In the genomic region with DNA sequence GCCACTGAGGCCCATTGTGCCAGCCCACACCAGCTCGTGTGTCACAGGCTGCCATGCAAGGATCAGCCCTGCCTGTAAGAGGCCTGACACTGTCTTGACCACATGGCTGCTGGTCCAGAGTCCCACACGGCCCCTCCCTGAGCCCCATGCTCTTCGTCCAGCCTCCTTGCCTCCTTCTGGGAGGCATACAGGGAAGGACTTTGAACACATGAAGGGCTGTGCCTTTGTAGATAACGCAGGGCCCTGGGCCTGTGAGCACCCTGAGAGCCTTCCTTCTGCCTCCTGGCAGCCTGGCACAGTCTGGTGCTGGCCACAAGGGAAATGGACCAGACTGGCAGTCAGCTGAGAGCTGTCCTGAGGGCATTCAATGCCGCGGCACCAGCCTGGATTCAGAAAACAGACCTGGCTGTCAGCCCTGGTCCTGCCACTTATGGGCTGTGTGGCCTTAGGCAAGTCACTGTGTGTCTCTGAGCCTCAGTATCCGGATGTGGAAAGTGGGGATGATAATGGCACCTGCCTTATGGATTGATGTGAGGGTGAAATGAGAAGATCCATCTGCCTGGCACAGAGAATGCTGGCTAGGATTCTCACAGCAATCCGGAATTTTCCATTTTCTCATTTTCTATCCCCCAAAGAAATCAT, we compare ENCODE assay signal across 20 cellular contexts. TPM values are rescaled to one million over a fixed set of nuclear protein-coding genes. Genes with fewer than 3 reads are reported as not detected.
DNase-seq lines count a peak whose midpoint lies in the region; ATAC-seq and TF ChIP-seq lines count a peak whose summit lies in the region.
"Had no signal": no experiment of that assay in that cellular context is flagged by ENCODE, and none has a peak within 500 bp of the region (broad histone marks: within the 10 kb centered on the region; RNA-seq: fewer than 3 reads in every experiment).

No MANE protein-coding gene starts in this region.

- H4K20me1 ChIP-seq in hepatocyte (ENCODE audit: insufficient read depth, poor library complexity, severe bottlenecking), result no peaks in the 10 kb centered on the region

- no peaks in the 10 kb centered on the region for H3K9me2 ChIP-seq in hepatocyte (replicated peaks; ENCODE audit: insufficient read depth)

- H3K4me2 ChIP-seq in hepatocyte, result no peak overlapping the region

- H3K27me3 Mint-ChIP-seq in activated CD4-positive, alpha-beta memory T cell treated with anti-CD3 and anti-CD28 coated beads, Interleukin-2, amount 10 ng/mL, durations not matched to agents 7 days and 5 days, result peaks cover 3% of the 10 kb centered on the region
- H3K27me3 Mint-ChIP-seq in activated CD4-positive, alpha-beta memory T cell treated with anti-CD3 and anti-CD28 coated beads for 36 hours, result no peaks in the 10 kb centered on the region

- ATAC-seq in GM21723 (IDR thresholded peaks at IDR 0.05; ENCODE audit: unreplicated experiment), result no peak
- ATAC-seq: lower lobe of right lung, upper lobe of right lung had no signal

- H3K27me3 ChIP-seq in Peyer's patch, result no peaks in the 10 kb centered on the region
- no peaks in the 10 kb centered on the region for H3K27me3 ChIP-seq in hepatocyte
- H3K27me3 ChIP-seq: upper lobe of right lung had no signal

- no peak overlapping the region for H3K4me3 ChIP-seq in Peyer's patch
- no peak overlapping the region for H3K4me3 ChIP-seq in hepatocyte
- H3K4me3 ChIP-seq: lower lobe of right lung, upper lobe of right lung had no signal

- TF ChIP-seq CTCF in Peyer's patch (IDR thresholded peaks at IDR 0.05) (peak in 3 of 6 experiments; percentile 30 to 35 (median 32)), hepatocyte (IDR thresholded peaks at IDR 0.05; ENCODE audit: poor library complexity) (no peak)

- peaks cover 32% of the 10 kb centered on the region for H3K4me1 Mint-ChIP-seq in activated CD4-positive, alpha-beta memory T cell treated with anti-CD3 and anti-CD28 coated beads, Interleukin-2, amount 10 ng/mL, durations not matched to agents 7 days and 5 days
- peaks cover 31% of the 10 kb centered on the region for H3K4me1 Mint-ChIP-seq in activated CD4-positive, alpha-beta memory T cell treated with anti-CD3 and anti-CD28 coated beads for 36 hours (ENCODE audit: low read depth)

- no peak overlapping the region for H3K4me3 Mint-ChIP-seq in activated CD4-positive, alpha-beta memory T cell treated with anti-CD3 and anti-CD28 coated beads, Interleukin-2, amount 10 ng/mL, durations not matched to agents 7 days and 5 days
- no peak overlapping the region for H3K4me3 Mint-ChIP-seq in activated CD4-positive, alpha-beta memory T cell treated with anti-CD3 and anti-CD28 coated beads for 36 hours

- CTCF ChIA-PET in activated CD4-positive, alpha-beta memory T cell treated with anti-CD3 and anti-CD28 coated beads, Interleukin-2, amount 10 ng/mL, durations not matched to agents 7 days and 5 days (lab: Charles Lee), result no interaction called here
- CTCF ChIA-PET in activated CD4-positive, alpha-beta memory T cell treated with anti-CD3 and anti-CD28 coated beads for 36 hours (lab: Charles Lee), result no interaction called here

- H3K9me3 Mint-ChIP-seq in activated CD4-positive, alpha-beta memory T cell treated with anti-CD3 and anti-CD28 coated beads, Interleukin-2, amount 10 ng/mL, durations not matched to agents 7 days and 5 days, result no peaks in the 10 kb centered on the region
- H3K9me3 Mint-ChIP-seq in activated CD4-positive, alpha-beta memory T cell treated with anti-CD3 and anti-CD28 coated beads for 36 hours, result no peaks in the 10 kb centered on the region
- H3K9me3 Mint-ChIP-seq: immature natural killer cell had no signal

- no peaks in the 10 kb centered on the region for H3K79me2 ChIP-seq in hepatocyte

- no peak overlapping the region for H2AFZ ChIP-seq in hepatocyte

- H3K36me3 ChIP-seq in Peyer's patch, result no peaks in the 10 kb centered on the region
- H3K36me3 ChIP-seq in hepatocyte (replicated peaks; ENCODE audit: insufficient read depth, low read depth), result no peaks in the 10 kb centered on the region
- H3K36me3 ChIP-seq: lower lobe of right lung, upper lobe of right lung had no signal

- peak; percentile 62 to 87 for TF ChIP-seq POLR2A in Peyer's patch (IDR thresholded peaks at IDR 0.05)

- H3K36me3 Mint-ChIP-seq in activated CD4-positive, alpha-beta memory T cell treated with anti-CD3 and anti-CD28 coated beads, Interleukin-2, amount 10 ng/mL, durations not matched to agents 7 days and 5 days (ENCODE audit: low read depth), result no peaks in the 10 kb centered on the region
- H3K36me3 Mint-ChIP-seq in activated CD4-positive, alpha-beta memory T cell treated with anti-CD3 and anti-CD28 coated beads for 36 hours, result no peaks in the 10 kb centered on the region
- H3K36me3 Mint-ChIP-seq: immature natural killer cell had no signal

- H3K4me1 ChIP-seq in Peyer's patch (peaks cover 5 to 77% (median 23%) of the 10 kb centered on the region in 4 donors), hepatocyte (ENCODE audit: insufficient read depth) (peaks cover 65% of the 10 kb centered on the region)

- intact Hi-C loops in activated CD4-positive, alpha-beta memory T cell treated with anti-CD3 and anti-CD28 coated beads for 36 hours (cut with micrococcal nuclease), result no loop called here

- H3K27ac ChIP-seq in Peyer's patch (peak overlapping the region in 3 of 4 donors; percentile 81 to 98 (median 88)), hepatocyte (peak overlapping the region; percentile 85)
- H3K27ac ChIP-seq: C4-2B, lower lobe of right lung, upper lobe of right lung had no signal

- DNase-seq in activated CD4-positive, alpha-beta memory T cell treated with anti-CD3 and anti-CD28 coated beads, Interleukin-2, amount 10 ng/mL, durations not matched to agents 7 days and 5 days, result no peak
- no peak for DNase-seq in activated CD4-positive, alpha-beta memory T cell treated with anti-CD3 and anti-CD28 coated beads for 36 hours
- DNase-seq in Peyer's patch, result peak in 2 of 3 donors; percentile 87 to 89
- no peak for DNase-seq in hepatocyte (ENCODE audit: low spot score)
- DNase-seq in renal cortical epithelial cell (ENCODE audit: low read depth), result peak; percentile 25
- no peak for DNase-seq in G401 (ENCODE audit: low spot score)
- no peak for DNase-seq in NCI-H2107 treated with DMSO at 0.1 percent for 48 hours (lab: John Stamatoyannopoulos, UW; ENCODE audit: unreplicated experiment)
- DNase-seq: activated CD4-positive, alpha-beta T cell treated with anti-CD3 and anti-CD28 coated beads for 4 hours; activated naive CD4-positive, alpha-beta T cell treated with anti-CD3 and anti-CD28 coated beads, Interleukin-2, amount 50 U/mL, for 16 hours; activated T-cell treated with anti-CD3 and anti-CD28 coated beads, Interleukin-2, amount 50 U/mL, for 1 hour; DMS153; immature natural killer cell; lower lobe of right lung; NCI-H524; stimulated activated CD4-positive, alpha-beta T cell treated with anti-CD3 and anti-CD28 coated beads, Interleukin-2, amount 100 ng/mL, for 48 hours; upper lobe of right lung had no signal

- in situ Hi-C loops in G401 (cut with HindIII; ENCODE audit: low sequenced_read_pairs), result no loop called here

- H3K27ac Mint-ChIP-seq in activated CD4-positive, alpha-beta memory T cell treated with anti-CD3 and anti-CD28 coated beads, Interleukin-2, amount 10 ng/mL, durations not matched to agents 7 days and 5 days, result peak overlapping the region; percentile 16
- no peak overlapping the region for H3K27ac Mint-ChIP-seq in activated CD4-positive, alpha-beta memory T cell treated with anti-CD3 and anti-CD28 coated beads for 36 hours

- POLR2A ChIA-PET in activated CD4-positive, alpha-beta memory T cell treated with anti-CD3 and anti-CD28 coated beads, Interleukin-2, amount 10 ng/mL, durations not matched to agents 7 days and 5 days (lab: Charles Lee), result no interaction called here
- POLR2A ChIA-PET in activated CD4-positive, alpha-beta memory T cell treated with anti-CD3 and anti-CD28 coated beads for 36 hours (lab: Charles Lee), result no interaction called here

- no peaks in the 10 kb centered on the region for H3K9me3 ChIP-seq in Peyer's patch
- no peaks in the 10 kb centered on the region for H3K9me3 ChIP-seq in hepatocyte (ENCODE audit: low read depth)
- H3K9me3 ChIP-seq: lower lobe of right lung, upper lobe of right lung had no signal

- 86% methylated on average over 8 of the region's 8 CpGs for WGBS in hepatocyte (ENCODE audit: low lambda C conversion rate, missing lambda C conversion rate)

RNA-seq across cellular contexts. Expression of gene SPNS2, which starts 19.2 kb away (rescaled TPM):
- total RNA-seq in activated CD4-positive, alpha-beta memory T cell treated with anti-CD3 and anti-CD28 coated beads, Interleukin-2, amount 10 ng/mL, durations not matched to agents 7 days and 5 days, result under 1 TPM; 0.15 to 0.60 TPM
- total RNA-seq in activated CD4-positive, alpha-beta memory T cell treated with anti-CD3 and anti-CD28 coated beads for 36 hours, result under 1 TPM; 0.15 to 0.24 TPM
- total RNA-seq in Peyer's patch (10 to 100 TPM; 12.4 to 81.0 (median 31.9) TPM), hepatocyte (5.6 and 8.3 TPM in 2 replicates), renal cortical epithelial cell (151 and 225 TPM in 2 replicates)
- polyA plus RNA-seq in hepatocyte, result 10.3 and 13.4 TPM in 2 replicates
- total RNA-seq in G401 (2014; rRNA removed; shearing (Covaris generic)), result 58.1 and 61.5 TPM in 2 replicates

RNA-seq across cellular contexts. Expression of gene SPNS3, which starts 45.7 kb away (rescaled TPM):
- total RNA-seq in activated CD4-positive, alpha-beta memory T cell treated with anti-CD3 and anti-CD28 coated beads, Interleukin-2, amount 10 ng/mL, durations not matched to agents 7 days and 5 days, result 10 to 100 TPM; 14.1 to 14.2 TPM
- 1 to 10 TPM; 6.6 to 6.7 TPM for total RNA-seq in activated CD4-positive, alpha-beta memory T cell treated with anti-CD3 and anti-CD28 coated beads for 36 hours
- total RNA-seq in Peyer's patch (1 to 10 TPM in 2 of 4 donors, not detected in 2; 1.1 to 2.0 TPM), hepatocyte (0.17 and 0.20 TPM in 2 replicates), renal cortical epithelial cell (0.50 and 1.0 TPM in 2 replicates)
- 0.12 and 0.60 TPM in 2 replicates for polyA plus RNA-seq in hepatocyte
- 0.12 and 1.2 TPM in 2 replicates for total RNA-seq in G401 (2014; rRNA removed; shearing (Covaris generic))
- total RNA-seq: astrocyte, skeletal muscle tissue had no signal

Comparison
In these comparisons a context has a peak if more than half of its experiments do, and no peak if none do; other contexts are left out.
1. DNase-seq: peak in Peyer's patch (2 of 3) and renal cortical epithelial cell (single experiment); none in activated CD4-positive, alpha-beta memory T cell treated with anti-CD3 and anti-CD28 coated beads, Interleukin-2, amount 10 ng/mL, durations not matched to agents 7 days and 5 days (single experiment), activated CD4-positive, alpha-beta memory T cell treated with anti-CD3 and anti-CD28 coated beads for 36 hours (single experiment), hepatocyte (single experiment), G401 (single experiment) and NCI-H2107 treated with DMSO at 0.1 percent for 48 hours (single experiment).